ENCODE assay signal across 15 cellular contexts in the genomic region with DNA sequence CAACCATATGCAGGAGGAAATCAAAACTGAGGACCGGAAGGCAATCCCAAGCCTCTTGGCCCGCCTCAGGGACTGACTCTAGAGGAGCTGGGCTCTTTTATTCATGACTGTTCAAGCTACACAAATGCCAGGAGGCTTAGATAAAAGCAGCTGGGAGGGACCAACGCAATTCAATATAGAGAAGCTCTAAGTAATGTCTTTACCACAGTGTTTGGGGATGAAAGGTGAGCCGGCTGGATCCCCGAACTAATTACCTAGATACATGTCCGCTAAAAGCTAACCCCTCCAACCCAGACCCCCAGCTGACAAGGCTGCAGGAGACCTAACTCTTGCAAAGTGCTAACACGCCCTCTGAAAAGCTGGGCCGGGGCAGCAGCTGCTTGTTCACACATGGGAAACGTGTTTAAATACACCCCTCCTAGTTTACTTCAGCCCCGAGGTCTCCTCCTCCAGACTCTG.
DNase-seq lines count a peak whose midpoint lies in the region; ATAC-seq and TF ChIP-seq lines count a peak whose summit lies in the region.
"Had no signal": no experiment of that assay in that cellular context is flagged by ENCODE, and none has a peak within 500 bp of the region (broad histone marks: within the 10 kb centered on the region; RNA-seq: fewer than 3 reads in every experiment).

No MANE protein-coding gene starts in this region.

- H3K27me3 Mint-ChIP-seq in WTC11 (ENCODE audit: low read depth) (no peaks in the 10 kb centered on the region), neural crest cell (ENCODE audit: low read depth) (peaks cover 3% of the 10 kb centered on the region)
- H3K27me3 Mint-ChIP-seq: T-helper 17 cell had no signal

- H3K4me1 Mint-ChIP-seq in WTC11: peaks cover 66% of the 10 kb centered on the region
- H3K4me1 Mint-ChIP-seq in neural crest cell: peaks cover 64% of the 10 kb centered on the region
- H3K4me1 Mint-ChIP-seq: T-helper 17 cell had no signal

- POLR2A ChIA-PET in WTC11 (lab: Charles Lee): interaction anchor here (0.9 to 1.6 kb wide), 2 partner anchors 44 to 68 kb away, joined by 4 read pairs; a partner anchor contains a TSS

- 86 to 100% methylated on average over 3 to 8 of the region's 10 CpGs for WGBS in gastroesophageal sphincter (ENCODE audit: low coverage in 1 of 2), 2 donors

- ATAC-seq in WTC11: peak; percentile 75
- no peak for ATAC-seq in gastroesophageal sphincter
- no peak for ATAC-seq in lower lobe of right lung
- ATAC-seq: activated CD4-positive, CD25-positive, alpha-beta regulatory T cell treated with anti-CD3 and anti-CD28 coated beads, Interleukin-2, amount 50 U/mL, for 24 hours; T-helper 17 cell had no signal

- H3K9me3 Mint-ChIP-seq in WTC11 (no peaks in the 10 kb centered on the region), neural crest cell (no peaks in the 10 kb centered on the region)

- intact Hi-C loops in lower lobe of right lung (cut with DNase I): no loop called here

- H3K4me1 ChIP-seq in gastroesophageal sphincter (peaks cover 0 to 35% (median 3%) of the 10 kb centered on the region in 3 donors), lower lobe of right lung (peaks cover 12% of the 10 kb centered on the region)

- CTCF ChIA-PET in WTC11 (lab: Charles Lee): interaction anchor here (0.7 to 1.2 kb wide), 5 partner anchors 52 to 985 kb away, joined by 3 to 4 read pairs (median 3); no protein-coding TSS in a partner anchor

- H3K4me3 ChIP-seq in H7 (ENCODE audit: insufficient read depth, low read depth, low read length) (no peak overlapping the region), gastroesophageal sphincter (no peak overlapping the region), lower lobe of right lung (no peak overlapping the region)

- peaks cover 7% of the 10 kb centered on the region for H3K36me3 ChIP-seq in H7 (replicated peaks; ENCODE audit: control insufficient read depth, insufficient read depth, low read length)
- H3K36me3 ChIP-seq in gastroesophageal sphincter: peaks cover 0 to 42% of the 10 kb centered on the region in 2 donors
- H3K36me3 ChIP-seq in lower lobe of right lung: peaks cover 13% of the 10 kb centered on the region
- H3K36me3 ChIP-seq: neutrophil had no signal

- H3K27me3 ChIP-seq in H7 (ENCODE audit: control insufficient read depth, insufficient read depth, low read length): no peaks in the 10 kb centered on the region
- H3K27me3 ChIP-seq in gastroesophageal sphincter: no peaks in the 10 kb centered on the region
- no peaks in the 10 kb centered on the region for H3K27me3 ChIP-seq in lower lobe of right lung (ENCODE audit: low read depth)
- H3K27me3 ChIP-seq: neutrophil had no signal

- H3K36me3 Mint-ChIP-seq in WTC11 (peaks cover 37% of the 10 kb centered on the region), neural crest cell (ENCODE audit: low read depth) (peaks cover 13% of the 10 kb centered on the region)

- H3K27ac ChIP-seq in gastroesophageal sphincter: peak overlapping the region in 1 of 4 donors; percentile 1
- H3K27ac ChIP-seq in lower lobe of right lung: no peak overlapping the region
- H3K27ac ChIP-seq: neutrophil had no signal

- peak; percentile 67 for DNase-seq in H7
- DNase-seq in NCI-H146 treated with DMSO at 0.1 percent for 48 hours (lab: John Stamatoyannopoulos, UW; ENCODE audit: unreplicated experiment): peak; percentile 66
- DNase-seq in WTC11 (ENCODE audit: low spot score): peak; percentile 71
- peak; percentile 37 for DNase-seq in neural crest cell (ENCODE audit: low read depth, low spot score)
- no peak for DNase-seq in lower lobe of right lung
- no peak for DNase-seq in HuH-7 (ENCODE audit: low spot score)
- DNase-seq in 8988T: no peak
- DNase-seq: amniotic stem cell, NCI-H2029, right cardiac atrium, SHP77, T-helper 17 cell had no signal

- H3K9me3 ChIP-seq in gastroesophageal sphincter: no peaks in the 10 kb centered on the region
- no peaks in the 10 kb centered on the region for H3K9me3 ChIP-seq in lower lobe of right lung
- H3K9me3 ChIP-seq: neutrophil had no signal

- TF ChIP-seq POLR2A in gastroesophageal sphincter (IDR thresholded peaks at IDR 0.05): no peak

- no peak overlapping the region for H3K4me3 Mint-ChIP-seq in WTC11
- H3K4me3 Mint-ChIP-seq in neural crest cell: peak overlapping the region; percentile 39
- H3K4me3 Mint-ChIP-seq: T-helper 17 cell had no signal

- no peak for TF ChIP-seq EP300 in gastroesophageal sphincter (IDR thresholded peaks at IDR 0.05)

- H3K27ac Mint-ChIP-seq in WTC11 (peak overlapping the region; percentile 61), neural crest cell (ENCODE audit: unreplicated experiment) (peak overlapping the region; percentile 48)
- H3K27ac Mint-ChIP-seq: T-helper 17 cell had no signal

- no peak for TF ChIP-seq CTCF in WTC11 (IDR thresholded peaks at IDR 0.05)
- TF ChIP-seq CTCF in neural crest cell (conservative IDR thresholded peaks at IDR 0.05): no peak
- TF ChIP-seq CTCF in gastroesophageal sphincter (IDR thresholded peaks at IDR 0.05): no peak
- no peak for TF ChIP-seq CTCF in lower lobe of right lung (IDR thresholded peaks at IDR 0.05)

TF ChIP-seq in WTC11, 78 proteins besides CTCF, POLR2A, EP300 and RAD21:
- TF ChIP-seq CREM (CRISPR knock-in tag; IDR thresholded peaks at IDR 0.05) (no peak), HMGA2 (CRISPR knock-in tag; IDR thresholded peaks at IDR 0.05) (no peak)
- TF ChIP-seq, protein P1, sequence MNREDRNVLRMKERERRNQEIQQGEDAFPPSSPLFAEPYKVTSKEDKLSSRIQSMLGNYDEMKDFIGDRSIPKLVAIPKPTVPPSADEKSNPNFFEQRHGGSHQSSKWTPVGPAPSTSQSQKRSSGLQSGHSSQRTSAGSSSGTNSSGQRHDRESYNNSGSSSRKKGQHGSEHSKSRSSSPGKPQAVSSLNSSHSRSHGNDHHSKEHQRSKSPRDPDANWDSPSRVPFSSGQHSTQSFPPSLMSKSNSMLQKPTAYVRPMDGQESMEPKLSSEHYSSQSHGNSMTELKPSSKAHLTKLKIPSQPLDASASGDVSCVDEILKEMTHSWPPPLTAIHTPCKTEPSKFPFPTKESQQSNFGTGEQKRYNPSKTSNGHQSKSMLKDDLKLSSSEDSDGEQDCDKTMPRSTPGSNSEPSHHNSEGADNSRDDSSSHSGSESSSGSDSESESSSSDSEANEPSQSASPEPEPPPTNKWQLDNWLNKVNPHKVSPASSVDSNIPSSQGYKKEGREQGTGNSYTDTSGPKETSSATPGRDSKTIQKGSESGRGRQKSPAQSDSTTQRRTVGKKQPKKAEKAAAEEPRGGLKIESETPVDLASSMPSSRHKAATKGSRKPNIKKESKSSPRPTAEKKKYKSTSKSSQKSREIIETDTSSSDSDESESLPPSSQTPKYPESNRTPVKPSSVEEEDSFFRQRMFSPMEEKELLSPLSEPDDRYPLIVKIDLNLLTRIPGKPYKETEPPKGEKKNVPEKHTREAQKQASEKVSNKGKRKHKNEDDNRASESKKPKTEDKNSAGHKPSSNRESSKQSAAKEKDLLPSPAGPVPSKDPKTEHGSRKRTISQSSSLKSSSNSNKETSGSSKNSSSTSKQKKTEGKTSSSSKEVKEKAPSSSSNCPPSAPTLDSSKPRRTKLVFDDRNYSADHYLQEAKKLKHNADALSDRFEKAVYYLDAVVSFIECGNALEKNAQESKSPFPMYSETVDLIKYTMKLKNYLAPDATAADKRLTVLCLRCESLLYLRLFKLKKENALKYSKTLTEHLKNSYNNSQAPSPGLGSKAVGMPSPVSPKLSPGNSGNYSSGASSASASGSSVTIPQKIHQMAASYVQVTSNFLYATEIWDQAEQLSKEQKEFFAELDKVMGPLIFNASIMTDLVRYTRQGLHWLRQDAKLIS (CRISPR knock-in tag; IDR thresholded peaks at IDR 0.05; ENCODE audit: borderline replicate concordance): no peak
- TF ChIP-seq, protein P2, sequence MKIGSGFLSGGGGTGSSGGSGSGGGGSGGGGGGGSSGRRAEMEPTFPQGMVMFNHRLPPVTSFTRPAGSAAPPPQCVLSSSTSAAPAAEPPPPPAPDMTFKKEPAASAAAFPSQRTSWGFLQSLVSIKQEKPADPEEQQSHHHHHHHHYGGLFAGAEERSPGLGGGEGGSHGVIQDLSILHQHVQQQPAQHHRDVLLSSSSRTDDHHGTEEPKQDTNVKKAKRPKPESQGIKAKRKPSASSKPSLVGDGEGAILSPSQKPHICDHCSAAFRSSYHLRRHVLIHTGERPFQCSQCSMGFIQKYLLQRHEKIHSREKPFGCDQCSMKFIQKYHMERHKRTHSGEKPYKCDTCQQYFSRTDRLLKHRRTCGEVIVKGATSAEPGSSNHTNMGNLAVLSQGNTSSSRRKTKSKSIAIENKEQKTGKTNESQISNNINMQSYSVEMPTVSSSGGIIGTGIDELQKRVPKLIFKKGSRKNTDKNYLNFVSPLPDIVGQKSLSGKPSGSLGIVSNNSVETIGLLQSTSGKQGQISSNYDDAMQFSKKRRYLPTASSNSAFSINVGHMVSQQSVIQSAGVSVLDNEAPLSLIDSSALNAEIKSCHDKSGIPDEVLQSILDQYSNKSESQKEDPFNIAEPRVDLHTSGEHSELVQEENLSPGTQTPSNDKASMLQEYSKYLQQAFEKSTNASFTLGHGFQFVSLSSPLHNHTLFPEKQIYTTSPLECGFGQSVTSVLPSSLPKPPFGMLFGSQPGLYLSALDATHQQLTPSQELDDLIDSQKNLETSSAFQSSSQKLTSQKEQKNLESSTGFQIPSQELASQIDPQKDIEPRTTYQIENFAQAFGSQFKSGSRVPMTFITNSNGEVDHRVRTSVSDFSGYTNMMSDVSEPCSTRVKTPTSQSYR (CRISPR knock-in tag; IDR thresholded peaks at IDR 0.05): no peak

Comparison
In these comparisons a context has a peak if more than half of its experiments do, and no peak if none do; other contexts are left out.
1. DNase-seq: peak in H7 (single experiment), NCI-H146 treated with DMSO at 0.1 percent for 48 hours (single experiment), WTC11 (single experiment) and neural crest cell (single experiment); none in lower lobe of right lung (single experiment), HuH-7 (single experiment) and 8988T (single experiment).